In genomic region chr1:114670083-114671010, GRCh38 we compare ENCODE assay signal across 8 cellular contexts. TPM values are rescaled to one million over a fixed set of nuclear protein-coding genes. Genes with fewer than 3 reads are reported as not detected.
DNase-seq lines count a peak whose midpoint lies in the region; ATAC-seq, FAIRE-seq and TF ChIP-seq lines count a peak whose summit lies in the region.

No MANE protein-coding gene starts in this region.

- TF ChIP-seq POLR2A in H1 (IDR thresholded peaks at IDR 0.05; ENCODE audit: control extremely low read depth in 1 of 2, low read depth in 2 of 2, low read length in 2 of 2) = peak in 1 of 2 experiments; percentile 60; a peak in 1 of 3 replicates

- H3K14ac ChIP-seq in H1 (ENCODE audit: insufficient read length) = no peak overlapping the region

- no peaks in the 10 kb centered on the region for H3K9me3 ChIP-seq in BLaER1
- no peaks in the 10 kb centered on the region for H3K9me3 ChIP-seq in H1 (ENCODE audit: insufficient read depth in 2 of 2, low read depth in 1 of 2, low read length in 1 of 2)

- H2BK120ac ChIP-seq in H1 (replicated peaks; ENCODE audit: low read depth, low read length) (no peak overlapping the region), mesendoderm (ENCODE audit: low read depth, low read length) (no peak overlapping the region)

- WGBS in H1 (ENCODE audit: extremely low coverage in 1 of 2, insufficient coverage in 1 of 2, insufficient read length in 1 of 2, insufficient replicate concordance in 2 of 2, low coverage in 1 of 2, low lambda C conversion rate in 2 of 2, missing lambda C conversion rate in 1 of 2), 2 experiments = 6% methylated on average over 36 of the region's 45 CpGs; no CpG with 5 or more reads in 1 of the 2 experiments
- WGBS in mesendoderm (ENCODE audit: extremely low coverage, insufficient coverage, low lambda C conversion rate) = no CpG with 5 or more reads among the region's 45 CpGs

- CTCF ChIA-PET in H1 (lab: Charles Lee; ENCODE audit: partially characterized antibody) = interaction anchor here (1.2 to 1.3 kb wide), 3 partner anchors 23 to 162 kb away, joined by 3 to 4 read pairs (median 3); no protein-coding TSS in a partner anchor

- H3K4me3 ChIP-seq in BLaER1 = peak overlapping the region; percentile 76
- peak overlapping the region; percentile 79 to 82 (median 81) for H3K4me3 ChIP-seq in H1 (ENCODE audit: extremely low read depth in 1 of 4, insufficient read depth in 2 of 4, low read depth in 3 of 4, low read length in 4 of 4)
- peak overlapping the region; percentile 63 for H3K4me3 ChIP-seq in mesendoderm (ENCODE audit: low read length)

- H3K4ac ChIP-seq in H1 (replicated peaks; ENCODE audit: insufficient read length, low read depth, low read length) = peak overlapping the region; percentile 19
- H3K4ac ChIP-seq in mesendoderm (ENCODE audit: low read depth, low read length) = no peak overlapping the region

- TF ChIP-seq EP300 in H1 (IDR thresholded peaks at IDR 0.05; ENCODE audit: borderline replicate concordance in 1 of 2, low read depth in 2 of 2, low read length in 2 of 2) = no peak

- no peak overlapping the region for H3K56ac ChIP-seq in H1 (replicated peaks; ENCODE audit: insufficient read length, low read depth, low read length)
- H3K56ac ChIP-seq in mesendoderm (ENCODE audit: low read length) = peak overlapping the region; percentile 90

- no peak overlapping the region for H2BK20ac ChIP-seq in H1 (ENCODE audit: low read length)

- no peak overlapping the region for H4K91ac ChIP-seq in H1 (replicated peaks; ENCODE audit: insufficient read length, low read length)

- H3K79me1 ChIP-seq in H1 (ENCODE audit: low read depth, low read length) (no peaks in the 10 kb centered on the region), mesendoderm (ENCODE audit: low read length) (no peaks in the 10 kb centered on the region)

- no peaks in the 10 kb centered on the region for H3K79me2 ChIP-seq in H1 (ENCODE audit: control insufficient read depth in 1 of 2, insufficient read depth in 2 of 2, low read length in 2 of 2)
- no peaks in the 10 kb centered on the region for H3K79me2 ChIP-seq in mesendoderm (ENCODE audit: control insufficient read depth, insufficient read depth, low read length)

- H3K23me2 ChIP-seq in H1 (ENCODE audit: low read depth, low read length) = peaks cover 10% of the 10 kb centered on the region

- POLR2A ChIA-PET in H1 (lab: Charles Lee; ENCODE audit: partially characterized antibody) = interaction anchor here (0.6 to 1.5 kb wide), 9 partner anchors 9 to 160 kb away, joined by 3 to 9 read pairs (median 4); partner anchors contain the start of genes CSDE1, NRAS and TRIM33

- H3K4me1 ChIP-seq in BLaER1 (peaks cover 7% of the 10 kb centered on the region), H1 (replicated peaks in 1 of 4; ENCODE audit: control insufficient read depth in 3 of 4, insufficient read depth in 4 of 4, low read length in 3 of 4) (peaks cover 0 to 4% (median 1%) of the 10 kb centered on the region in 4 experiments; a peak in 1 of 7 replicates), mesendoderm (ENCODE audit: control insufficient read depth, low read depth, low read length) (no peaks in the 10 kb centered on the region)

- peak overlapping the region; percentile 26; the same call in 1 of the 2 replicates for H3K18ac ChIP-seq in H1 (ENCODE audit: extremely low read depth, low read length)
- H3K18ac ChIP-seq in mesendoderm (ENCODE audit: low read length) = no peak overlapping the region

- H2BK12ac ChIP-seq in H1 (ENCODE audit: low read depth, low read length) = peak overlapping the region; percentile 64

- H2BK5ac ChIP-seq in H1 (ENCODE audit: low read depth, low read length) (no peak overlapping the region), mesendoderm (ENCODE audit: low read length) (no peak overlapping the region)

- peak in 1 of 3 experiments; percentile 6; a peak in 1 of 4 replicates for TF ChIP-seq CTCF in H1 (IDR thresholded peaks at IDR 0.05; ENCODE audit: control extremely low read depth in 1 of 3, insufficient read depth in 1 of 3, low read depth in 1 of 3, low read length in 3 of 3)

- H4K20me1 ChIP-seq in BLaER1 = no peaks in the 10 kb centered on the region
- H4K20me1 ChIP-seq in H1 (replicated peaks in 1 of 2; ENCODE audit: control insufficient read depth in 1 of 2, insufficient read depth in 2 of 2, low read length in 2 of 2) = no peaks in the 10 kb centered on the region

- H3K27me3 ChIP-seq in BLaER1 (peaks cover 8% of the 10 kb centered on the region; the same call in 1 of the 2 replicates), H1 (replicated peaks in 1 of 4; ENCODE audit: control insufficient read depth in 3 of 4, extremely low read depth in 1 of 4, insufficient read depth in 3 of 4, low read length in 3 of 4) (peaks cover 0 to 4% (median 2%) of the 10 kb centered on the region in 4 experiments; a peak in 2 of 7 replicates), mesendoderm (ENCODE audit: insufficient read depth, low read length, poor library complexity) (no peaks in the 10 kb centered on the region)

- H2BK15ac ChIP-seq in H1 (ENCODE audit: low read length) = peak overlapping the region; percentile 36; the same call in 1 of the 2 replicates
- H2BK15ac ChIP-seq in mesendoderm (replicated peaks; ENCODE audit: low read depth) = no peak overlapping the region

- no peak overlapping the region for H4K5ac ChIP-seq in H1 (ENCODE audit: insufficient read length, low read depth, low read length)
- H4K5ac ChIP-seq in mesendoderm (ENCODE audit: low read length) = no peak overlapping the region

- H3K9ac ChIP-seq in BLaER1 = peak overlapping the region; percentile 56; the same call in 1 of the 2 replicates
- H3K9ac ChIP-seq in H1 (replicated peaks in 1 of 4; ENCODE audit: extremely low read depth in 1 of 4, low read depth in 3 of 4, low read length in 3 of 4) = peak overlapping the region in 3 of 4 experiments; percentile 26 to 56 (median 48); a peak in 5 of 7 replicates
- peak overlapping the region; percentile 83 for H3K9ac ChIP-seq in mesendoderm (ENCODE audit: low read length)

- H3K27ac ChIP-seq in BLaER1 (no peak overlapping the region), H1 (ENCODE audit: low read depth, low read length) (no peak overlapping the region), mesendoderm (ENCODE audit: low read depth, low read length) (no peak overlapping the region)

- H2AFZ ChIP-seq in H1 (ENCODE audit: low read length) = peak overlapping the region; percentile 99

- ATAC-seq in HG03432 (IDR thresholded peaks at IDR 0.05; ENCODE audit: unreplicated experiment) = peak; percentile 99

- H3K36me3 ChIP-seq in BLaER1 = no peaks in the 10 kb centered on the region
- no peaks in the 10 kb centered on the region for H3K36me3 ChIP-seq in H1 (ENCODE audit: control insufficient read depth in 2 of 4, insufficient read depth in 4 of 4, low read length in 3 of 4)
- no peaks in the 10 kb centered on the region for H3K36me3 ChIP-seq in mesendoderm (ENCODE audit: control insufficient read depth, insufficient read depth, low read length)

- H2AK5ac ChIP-seq in H1 (ENCODE audit: low read depth, low read length) = no peak overlapping the region
- H2AK5ac ChIP-seq in mesendoderm (ENCODE audit: low read length) = no peak overlapping the region

- TF ChIP-seq RAD21 in H1 (IDR thresholded peaks at IDR 0.05 in 1 of 2, conservative IDR thresholded peaks at IDR 0.05 in 1 of 2; ENCODE audit: low read depth in 2 of 2, low read length in 2 of 2) = no peak

- FAIRE-seq in H1 (lab: Jason Lieb, UNC) = no peak

- DNase-seq in GM19240 (ENCODE audit: insufficient read length, low spot score) (peak; percentile 67), NCI-H82 treated with DMSO at 0.1 percent for 48 hours (lab: John Stamatoyannopoulos, UW; ENCODE audit: unreplicated experiment) (peak; percentile 56), H1 (ENCODE audit: low read depth in 1 of 2, low spot score in 2 of 2) (peak; percentile 69 to 90), mesendoderm (peak; percentile 96)
- peak in 2 of 3 experiments; percentile 5 to 71 for DNase-seq in activated CD8-positive, alpha-beta memory T cell treated with anti-CD3 and anti-CD28 coated beads for 48 hours (ENCODE audit: low read depth in 2 of 3, low spot score in 2 of 3)
- peak; percentile 74 for DNase-seq in stimulated activated CD8-positive, alpha-beta memory T cell treated with anti-CD3 and anti-CD28 coated beads, Interleukin-12 subunit alpha, Interleukin-12 subunit beta, amount 100 ng/mL, for 1 hour (ENCODE audit: low read depth)

- H4K8ac ChIP-seq in H1 (ENCODE audit: extremely low read depth, insufficient read depth, low read length) = no peak overlapping the region
- no peak overlapping the region for H4K8ac ChIP-seq in mesendoderm (ENCODE audit: low read depth, low read length)

- H3K23ac ChIP-seq in H1 (ENCODE audit: insufficient read length) = no peak overlapping the region
- H3K23ac ChIP-seq in mesendoderm (ENCODE audit: low read length) = no peak overlapping the region

- peak overlapping the region; percentile 98 for H3K4me2 ChIP-seq in BLaER1
- H3K4me2 ChIP-seq in H1 (ENCODE audit: insufficient read depth in 1 of 2, low read depth in 2 of 2, low read length in 2 of 2) = peak overlapping the region; percentile 93 to 100
- H3K4me2 ChIP-seq in mesendoderm (ENCODE audit: low read length) = peak overlapping the region; percentile 99

RNA-seq across cellular contexts. Expression of gene DENND2C, which starts 0.5 kb away (rescaled TPM):
- 4.1 and 5.5 TPM in 2 replicates for total RNA-seq in H1 (2021; fragmentation: NEBNext Ultra II Directional; extraction: Animal tissue kit (Norgen Biotek cat#: 25700))
- 0.96 and 1.8 TPM in 2 replicates for polyA plus RNA-seq in H1 (2011; rRNA removed)
- 1.2 TPM for polyA plus RNA-seq in H1 (2011; cell fraction: cytosol; rRNA removed)
- 1.2 TPM for polyA plus RNA-seq in H1 (2011; cell fraction: nucleus; rRNA removed)
- 1.9 to 2.6 TPM (median 2.1 TPM) in 4 replicates for polyA plus RNA-seq in H1 (2012, experiment 1 of 2)
- 0.29 TPM for polyA plus RNA-seq in H1 (2012, experiment 2 of 2)
- polyA plus RNA-seq in H1 (2013, experiment 1 of 2) = 2.7 TPM
- 2.6 TPM for polyA plus RNA-seq in H1 (2013, experiment 2 of 2)
- 4.9 TPM in 2 replicates for polyA minus RNA-seq in H1 (2011; rRNA and poly(A)+ RNA removed)
- polyA minus RNA-seq in H1 (2011; cell fraction: cytosol; rRNA and poly(A)+ RNA removed) = 1.7 TPM
- 3.7 TPM for polyA minus RNA-seq in H1 (2011; cell fraction: nucleus; rRNA and poly(A)+ RNA removed)
- 1.3 TPM for polyA plus RNA-seq in mesendoderm (2013, experiment 1 of 2)
- 1.1 TPM for polyA plus RNA-seq in mesendoderm (2013, experiment 2 of 2)

RNA-seq across cellular contexts. Expression of gene AMPD1, which starts 25.0 kb away (rescaled TPM):
- not detected in 2 replicates for total RNA-seq in H1 (2021; fragmentation: NEBNext Ultra II Directional; extraction: Animal tissue kit (Norgen Biotek cat#: 25700))
- not detected in 2 replicates for polyA plus RNA-seq in H1 (2011; rRNA removed)
- not detected for polyA plus RNA-seq in H1 (2011; cell fraction: cytosol; rRNA removed)
- polyA plus RNA-seq in H1 (2011; cell fraction: nucleus; rRNA removed) = not detected
- not detected in 4 replicates for polyA plus RNA-seq in H1 (2012, experiment 1 of 2)
- polyA plus RNA-seq in H1 (2012, experiment 2 of 2) = not detected
- polyA plus RNA-seq in H1 (2013, experiment 1 of 2) = not detected
- polyA plus RNA-seq in H1 (2013, experiment 2 of 2) = not detected
- not detected in 2 replicates for polyA minus RNA-seq in H1 (2011; rRNA and poly(A)+ RNA removed)
- not detected for polyA minus RNA-seq in H1 (2011; cell fraction: cytosol; rRNA and poly(A)+ RNA removed)
- polyA minus RNA-seq in H1 (2011; cell fraction: nucleus; rRNA and poly(A)+ RNA removed) = not detected
- polyA plus RNA-seq in mesendoderm (2013, experiment 1 of 2) = not detected
- not detected for polyA plus RNA-seq in mesendoderm (2013, experiment 2 of 2)

RNA-seq across cellular contexts. Expression of gene NRAS, which starts 46.2 kb away (rescaled TPM):
- 63.2 and 65.1 TPM in 2 replicates for total RNA-seq in H1 (2021; fragmentation: NEBNext Ultra II Directional; extraction: Animal tissue kit (Norgen Biotek cat#: 25700))
- polyA plus RNA-seq in H1 (2011; rRNA removed) = 13.8 and 24.5 TPM in 2 replicates
- 27.9 TPM for polyA plus RNA-seq in H1 (2011; cell fraction: cytosol; rRNA removed)
- polyA plus RNA-seq in H1 (2011; cell fraction: nucleus; rRNA removed) = 10.1 TPM
- polyA plus RNA-seq in H1 (2012, experiment 1 of 2) = 22.0 to 38.8 TPM (median 26.4 TPM) in 4 replicates
- polyA plus RNA-seq in H1 (2012, experiment 2 of 2) = 4.6 TPM
- polyA plus RNA-seq in H1 (2013, experiment 1 of 2) = 49.8 TPM
- 49.3 TPM for polyA plus RNA-seq in H1 (2013, experiment 2 of 2)
- 56.0 and 80.7 TPM in 2 replicates for polyA minus RNA-seq in H1 (2011; rRNA and poly(A)+ RNA removed)
- 28.6 TPM for polyA minus RNA-seq in H1 (2011; cell fraction: cytosol; rRNA and poly(A)+ RNA removed)
- polyA minus RNA-seq in H1 (2011; cell fraction: nucleus; rRNA and poly(A)+ RNA removed) = 40.2 TPM
- polyA plus RNA-seq in mesendoderm (2013, experiment 1 of 2) = 69.5 TPM
- 68.1 TPM for polyA plus RNA-seq in mesendoderm (2013, experiment 2 of 2)

Comparison
In these comparisons a context has a peak if more than half of its experiments do, and no peak if none do; other contexts are left out.
1. DNase-seq: peak in every context shown above with its lines; median percentile 96 in mesendoderm; 80 in H1; 74 in stimulated activated CD8-positive, alpha-beta memory T cell treated with anti-CD3 and anti-CD28 coated beads, Interleukin-12 subunit alpha, Interleukin-12 subunit beta, amount 100 ng/mL, for 1 hour; 67 in GM19240; 56 in NCI-H82 treated with DMSO at 0.1 percent for 48 hours; 38 in activated CD8-positive, alpha-beta memory T cell treated with anti-CD3 and anti-CD28 coated beads for 48 hours.